Comparison of ENCODE assay signal across 33 cellular contexts in genomic region chr10:12150163-12150562, GRCh38.
"Had no signal": no experiment of that assay in that cellular context is flagged by ENCODE, and none has a peak within 500 bp of the region (broad histone marks: within the 10 kb centered on the region; RNA-seq: fewer than 3 reads in every experiment).

No MANE protein-coding gene starts in this region.

- H3K4me3 Mint-ChIP-seq: activated CD4-positive, alpha-beta memory T cell treated with anti-CD3 and anti-CD28 coated beads for 36 hours; activated CD4-positive, alpha-beta T cell treated with anti-CD3 and anti-CD28 coated beads for 36 hours; activated CD4-positive, alpha-beta T cell treated with anti-CD3 and anti-CD28 coated beads, Interleukin-2, amount 10 ng/mL, durations not matched to agents 24 days and 14 days; activated CD8-positive, alpha-beta memory T cell treated with anti-CD3 and anti-CD28 coated beads, Interleukin-2, amount 10 ng/mL, durations not matched to agents 7 days and 5 days; activated CD8-positive, alpha-beta T cell treated with anti-CD3 and anti-CD28 coated beads, Interleukin-2, amount 10 ng/mL, durations not matched to agents 7 days and 5 days; activated naive CD4-positive, alpha-beta T cell treated with anti-CD3 and anti-CD28 coated beads, Interleukin-2, amount 10 ng/mL, durations not matched to agents 7 days and 5 days; activated naive CD8-positive, alpha-beta T cell treated with anti-CD3 and anti-CD28 coated beads, Interleukin-2, amount 10 ng/mL, durations not matched to agents 7 days and 5 days; activated T-helper 1 cell treated with anti-CD3 and anti-CD28 coated beads, Interleukin-12 subunit alpha, Interleukin-12 subunit beta, Interleukin-2, Interleukin-4 antibody, amounts not matched to agents 30 ng/mL and 10 ng/mL and 1 ng/mL, durations not matched to agents 14 hours and 24 hours and 36 hours; brain; effector memory CD8-positive, alpha-beta T cell; T-helper 17 cell; T-helper 2 cell treated with Interferon-gamma antibody and Interleukin-4, amounts not matched to agents 5 μg/mL and 100 μg/mL, for 36 hours had no signal

- H3K4me1 ChIP-seq: ascending aorta, breast epithelium, esophagus squamous epithelium had no signal

- H3K36me3 ChIP-seq: breast epithelium, WERI-Rb-1 had no signal

- H3K27ac Mint-ChIP-seq: activated CD4-positive, alpha-beta memory T cell treated with anti-CD3 and anti-CD28 coated beads for 36 hours; activated CD4-positive, alpha-beta T cell treated with anti-CD3 and anti-CD28 coated beads for 36 hours; activated CD4-positive, alpha-beta T cell treated with anti-CD3 and anti-CD28 coated beads, Interleukin-2, amount 10 ng/mL, durations not matched to agents 24 days and 14 days; activated CD8-positive, alpha-beta memory T cell treated with anti-CD3 and anti-CD28 coated beads, Interleukin-2, amount 10 ng/mL, durations not matched to agents 7 days and 5 days; activated CD8-positive, alpha-beta T cell treated with anti-CD3 and anti-CD28 coated beads, Interleukin-2, amount 10 ng/mL, durations not matched to agents 7 days and 5 days; activated naive CD4-positive, alpha-beta T cell treated with anti-CD3 and anti-CD28 coated beads, Interleukin-2, amount 10 ng/mL, durations not matched to agents 7 days and 5 days; activated naive CD8-positive, alpha-beta T cell treated with anti-CD3 and anti-CD28 coated beads, Interleukin-2, amount 10 ng/mL, durations not matched to agents 7 days and 5 days; activated T-helper 1 cell treated with anti-CD3 and anti-CD28 coated beads, Interleukin-12 subunit alpha, Interleukin-12 subunit beta, Interleukin-2, Interleukin-4 antibody, amounts not matched to agents 30 ng/mL and 10 ng/mL and 1 ng/mL, durations not matched to agents 14 hours and 24 hours and 36 hours; brain; effector memory CD8-positive, alpha-beta T cell; T-helper 17 cell; T-helper 2 cell treated with Interferon-gamma antibody and Interleukin-4, amounts not matched to agents 5 μg/mL and 100 μg/mL, for 36 hours had no signal

- H3K4me3 ChIP-seq: ascending aorta, breast epithelium, esophagus squamous epithelium had no signal

- ATAC-seq: activated CD4-positive, alpha-beta T cell treated with anti-CD3 and anti-CD28 coated beads for 36 hours; activated CD8-positive, alpha-beta memory T cell treated with anti-CD3 and anti-CD28 coated beads, Interleukin-2, amount 10 ng/mL, durations not matched to agents 7 days and 5 days; activated CD8-positive, alpha-beta T cell treated with anti-CD3 and anti-CD28 coated beads, Interleukin-2, amount 10 ng/mL, durations not matched to agents 7 days and 5 days; activated naive CD4-positive, alpha-beta T cell treated with anti-CD3 and anti-CD28 coated beads, Interleukin-2, amount 50 U/mL, for 72 hours; effector memory CD8-positive, alpha-beta T cell; T-helper 17 cell had no signal

- H3K9me3 Mint-ChIP-seq: activated CD4-positive, alpha-beta memory T cell treated with anti-CD3 and anti-CD28 coated beads for 36 hours; activated CD4-positive, alpha-beta T cell treated with anti-CD3 and anti-CD28 coated beads, Interleukin-2, amount 10 ng/mL, durations not matched to agents 24 days and 14 days; activated naive CD4-positive, alpha-beta T cell treated with anti-CD3 and anti-CD28 coated beads, Interleukin-2, amount 10 ng/mL, durations not matched to agents 7 days and 5 days; activated naive CD4-positive, alpha-beta T cell treated with anti-CD3 and anti-CD28 coated beads, Interleukin-2, amount 50 U/mL, for 72 hours; activated naive CD8-positive, alpha-beta T cell treated with anti-CD3 and anti-CD28 coated beads, Interleukin-2, amount 10 ng/mL, durations not matched to agents 7 days and 5 days; activated T-helper 1 cell treated with anti-CD3 and anti-CD28 coated beads, Interleukin-12 subunit alpha, Interleukin-12 subunit beta, Interleukin-2, Interleukin-4 antibody, amounts not matched to agents 30 ng/mL and 10 ng/mL and 1 ng/mL, durations not matched to agents 14 hours and 24 hours and 36 hours; brain; effector memory CD8-positive, alpha-beta T cell; T-helper 2 cell treated with Interferon-gamma antibody and Interleukin-4, amounts not matched to agents 5 μg/mL and 100 μg/mL, for 36 hours had no signal

- H3K27ac ChIP-seq: ascending aorta, breast epithelium, epithelial cell of prostate, esophagus squamous epithelium, WERI-Rb-1 had no signal

- H3K4me1 Mint-ChIP-seq: activated CD4-positive, alpha-beta T cell treated with anti-CD3 and anti-CD28 coated beads for 36 hours; activated CD8-positive, alpha-beta memory T cell treated with anti-CD3 and anti-CD28 coated beads, Interleukin-2, amount 10 ng/mL, durations not matched to agents 7 days and 5 days; activated naive CD4-positive, alpha-beta T cell treated with anti-CD3 and anti-CD28 coated beads, Interleukin-2, amount 10 ng/mL, durations not matched to agents 7 days and 5 days; activated naive CD8-positive, alpha-beta T cell treated with anti-CD3 and anti-CD28 coated beads, Interleukin-2, amount 10 ng/mL, durations not matched to agents 7 days and 5 days; brain had no signal

- H3K9me3 ChIP-seq: ascending aorta, breast epithelium, esophagus squamous epithelium had no signal

- FAIRE-seq: colon, frontal cortex had no signal

- H3K27me3 Mint-ChIP-seq: activated CD4-positive, alpha-beta memory T cell treated with anti-CD3 and anti-CD28 coated beads for 36 hours; activated CD4-positive, alpha-beta T cell treated with anti-CD3 and anti-CD28 coated beads for 36 hours; activated CD4-positive, alpha-beta T cell treated with anti-CD3 and anti-CD28 coated beads, Interleukin-2, amount 10 ng/mL, durations not matched to agents 24 days and 14 days; activated CD8-positive, alpha-beta memory T cell treated with anti-CD3 and anti-CD28 coated beads, Interleukin-2, amount 10 ng/mL, durations not matched to agents 7 days and 5 days; activated naive CD4-positive, alpha-beta T cell treated with anti-CD3 and anti-CD28 coated beads, Interleukin-2, amount 10 ng/mL, durations not matched to agents 7 days and 5 days; activated naive CD8-positive, alpha-beta T cell treated with anti-CD3 and anti-CD28 coated beads, Interleukin-2, amount 10 ng/mL, durations not matched to agents 7 days and 5 days; brain; effector memory CD8-positive, alpha-beta T cell; T-helper 17 cell had no signal

- H3K27me3 ChIP-seq: ascending aorta, breast epithelium, esophagus squamous epithelium had no signal

- DNase-seq: activated CD4-positive, alpha-beta memory T cell treated with anti-CD3 and anti-CD28 coated beads for 36 hours; activated CD4-positive, alpha-beta T cell treated with anti-CD3 and anti-CD28 coated beads for 36 hours; activated CD4-positive, alpha-beta T cell treated with anti-CD3 and anti-CD28 coated beads, Interleukin-2, amount 10 ng/mL, durations not matched to agents 24 days and 14 days; activated CD4-positive, CD25-positive, alpha-beta regulatory T cell; activated CD4-positive, CD25-positive, alpha-beta regulatory T cell treated with anti-CD3 and anti-CD28 coated beads, Interleukin-2, amount 50 U/mL, for 72 hours; activated CD8-positive, alpha-beta memory T cell treated with anti-CD3 and anti-CD28 coated beads, Interleukin-2, amount 10 ng/mL, durations not matched to agents 7 days and 5 days; activated CD8-positive, alpha-beta memory T cell treated with anti-CD3 and anti-CD28 coated beads, Interleukin-2, amount 50 U/mL, for 4 hours; activated CD8-positive, alpha-beta T cell treated with anti-CD3 and anti-CD28 coated beads, Interleukin-2, amount 10 ng/mL, durations not matched to agents 7 days and 5 days; activated gamma-delta T cell; activated naive CD4-positive, alpha-beta T cell; activated naive CD4-positive, alpha-beta T cell treated with anti-CD3 and anti-CD28 coated beads, Interleukin-2, amount 10 ng/mL, durations not matched to agents 7 days and 5 days; activated naive CD8-positive, alpha-beta T cell treated with anti-CD3 and anti-CD28 coated beads, Interleukin-2, amount 10 ng/mL, durations not matched to agents 7 days and 5 days; activated T-cell treated with anti-CD3 and anti-CD28 coated beads, Interleukin-2, amount 50 U/mL, for 1 hour; activated T-cell treated with anti-CD3 and anti-CD28 coated beads, Interleukin-2, amount 50 U/mL, for 48 hours; cortex of kidney; dermis blood vessel endothelial cell; effector CD4-positive, alpha-beta T cell; effector memory CD8-positive, alpha-beta T cell; esophagus squamous epithelium; head of caudate nucleus; T-helper 1 cell; T-helper 17 cell; T1000; WERI-Rb-1 had no signal
